1 cellular context compared by ENCODE assay signal in the genomic region with DNA sequence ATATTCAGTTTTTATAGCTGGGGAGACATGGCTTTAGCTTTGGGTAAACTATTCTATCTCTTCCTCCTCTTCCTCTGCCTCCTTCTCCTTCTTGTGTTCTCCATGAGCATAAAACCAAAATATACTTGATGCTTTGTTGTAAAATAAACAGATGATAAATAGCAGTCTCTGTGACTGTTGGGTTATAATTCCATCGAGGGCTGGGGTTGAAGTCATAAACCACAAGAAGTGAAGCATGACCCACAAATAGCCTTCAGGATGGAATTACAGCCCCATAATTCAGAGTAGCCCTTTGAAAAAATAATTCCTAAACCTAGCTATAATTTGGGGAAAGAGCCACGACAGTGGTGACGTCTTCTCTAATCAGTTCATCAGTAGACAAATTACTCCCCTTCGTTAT.
TF ChIP-seq lines count a peak whose summit lies in the region.

No MANE protein-coding gene starts in this region.

TF ChIP-seq in SK-N-SH, 30 proteins besides CTCF, POLR2A, EP300 and RAD21 (continued from another document):
- TF ChIP-seq, protein P1, sequence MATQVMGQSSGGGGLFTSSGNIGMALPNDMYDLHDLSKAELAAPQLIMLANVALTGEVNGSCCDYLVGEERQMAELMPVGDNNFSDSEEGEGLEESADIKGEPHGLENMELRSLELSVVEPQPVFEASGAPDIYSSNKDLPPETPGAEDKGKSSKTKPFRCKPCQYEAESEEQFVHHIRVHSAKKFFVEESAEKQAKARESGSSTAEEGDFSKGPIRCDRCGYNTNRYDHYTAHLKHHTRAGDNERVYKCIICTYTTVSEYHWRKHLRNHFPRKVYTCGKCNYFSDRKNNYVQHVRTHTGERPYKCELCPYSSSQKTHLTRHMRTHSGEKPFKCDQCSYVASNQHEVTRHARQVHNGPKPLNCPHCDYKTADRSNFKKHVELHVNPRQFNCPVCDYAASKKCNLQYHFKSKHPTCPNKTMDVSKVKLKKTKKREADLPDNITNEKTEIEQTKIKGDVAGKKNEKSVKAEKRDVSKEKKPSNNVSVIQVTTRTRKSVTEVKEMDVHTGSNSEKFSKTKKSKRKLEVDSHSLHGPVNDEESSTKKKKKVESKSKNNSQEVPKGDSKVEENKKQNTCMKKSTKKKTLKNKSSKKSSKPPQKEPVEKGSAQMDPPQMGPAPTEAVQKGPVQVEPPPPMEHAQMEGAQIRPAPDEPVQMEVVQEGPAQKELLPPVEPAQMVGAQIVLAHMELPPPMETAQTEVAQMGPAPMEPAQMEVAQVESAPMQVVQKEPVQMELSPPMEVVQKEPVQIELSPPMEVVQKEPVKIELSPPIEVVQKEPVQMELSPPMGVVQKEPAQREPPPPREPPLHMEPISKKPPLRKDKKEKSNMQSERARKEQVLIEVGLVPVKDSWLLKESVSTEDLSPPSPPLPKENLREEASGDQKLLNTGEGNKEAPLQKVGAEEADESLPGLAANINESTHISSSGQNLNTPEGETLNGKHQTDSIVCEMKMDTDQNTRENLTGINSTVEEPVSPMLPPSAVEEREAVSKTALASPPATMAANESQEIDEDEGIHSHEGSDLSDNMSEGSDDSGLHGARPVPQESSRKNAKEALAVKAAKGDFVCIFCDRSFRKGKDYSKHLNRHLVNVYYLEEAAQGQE (IDR thresholded peaks at IDR 0.05; ENCODE audit: low read depth, low read length) = no peak
- no peak for TF ChIP-seq RCOR1 (IDR thresholded peaks at IDR 0.05; ENCODE audit: low read length)
- TF ChIP-seq RFX5 (IDR thresholded peaks at IDR 0.05; ENCODE audit: low read length) = no peak
- no peak for TF ChIP-seq TCF12 (IDR thresholded peaks at IDR 0.05)
- no peak for TF ChIP-seq MEF2A (IDR thresholded peaks at IDR 0.05; ENCODE audit: borderline replicate concordance, low read depth)
TF ChIP-seq in SK-N-SH: peak in this region for 0.
